ENCODE assay signal across 13 cellular contexts in genomic region chr17:79926002-79926307, GRCh38.
"Had no signal": no experiment of that assay in that cellular context is flagged by ENCODE, and none has a peak within 500 bp of the region (broad histone marks: within the 10 kb centered on the region; RNA-seq: fewer than 3 reads in every experiment).

No MANE protein-coding gene starts in this region.

- H3K27ac ChIP-seq: esophagus squamous epithelium, skin epidermis had no signal

- DNase-seq: activated CD4-positive, alpha-beta T cell treated with anti-CD3 and anti-CD28 coated beads for 4 hours; activated effector memory CD4-positive, alpha-beta T cell treated with Interleukin-2 at 50 U/mL for 16 hours; activated T-cell treated with anti-CD3 and anti-CD28 coated beads, Interleukin-2, amount 50 U/mL, for 1 hour; esophagus squamous epithelium; foreskin fibroblast; mammary epithelial cell; retina; T1000 had no signal

- H3K4me3 Mint-ChIP-seq: activated naive CD8-positive, alpha-beta T cell; nephron had no signal

- H3K4me3 ChIP-seq: breast epithelium, esophagus squamous epithelium, skin epidermis, tibial nerve had no signal

- H3K36me3 Mint-ChIP-seq: activated naive CD8-positive, alpha-beta T cell had no signal

- H3K27ac Mint-ChIP-seq: activated naive CD8-positive, alpha-beta T cell; nephron had no signal

- H3K36me3 ChIP-seq: breast epithelium, esophagus squamous epithelium, tibial nerve had no signal

- H3K9me3 ChIP-seq: breast epithelium, esophagus squamous epithelium, tibial nerve had no signal

- H3K9me3 Mint-ChIP-seq: nephron had no signal
